13 cellular contexts compared by ENCODE assay signal in genomic region chr6:148657053-148657452, GRCh38.
A peak's percentile ranks its signal among the peaks of the same experiment; 100 is the strongest.
DNase-seq lines count a peak whose midpoint lies in the region; ATAC-seq, FAIRE-seq and TF ChIP-seq lines count a peak whose summit lies in the region.
"Had no signal": no experiment of that assay in that cellular context is flagged by ENCODE, and none has a peak within 500 bp of the region (broad histone marks: within the 10 kb centered on the region; RNA-seq: fewer than 3 reads in every experiment).

No MANE protein-coding gene starts in this region.

- ATAC-seq in GM12878: peak; percentile 61
- ATAC-seq in lower lobe of right lung: peak; percentile 90 to 96
- no peak for ATAC-seq in GM19023 (IDR thresholded peaks at IDR 0.05; ENCODE audit: unreplicated experiment)
- no peak for ATAC-seq in activated T-helper 17 cell treated with anti-CD3 and anti-CD28 coated beads, Interleukin-2, amount 50 U/mL, for 72 hours (replicated peaks)
- ATAC-seq in GM21367 (IDR thresholded peaks at IDR 0.05; ENCODE audit: unreplicated experiment): no peak
- ATAC-seq: activated CD4-positive, CD25-positive, alpha-beta regulatory T cell treated with anti-CD3 and anti-CD28 coated beads, Interleukin-2, amount 50 U/mL, for 24 hours had no signal

- no peak for FAIRE-seq in GM12878 (lab: Jason Lieb, UNC)
- FAIRE-seq: endothelial cell of umbilical vein had no signal

- intact Hi-C loops in GM12878 (cut with micrococcal nuclease; ENCODE audit: unreplicated experiment) (no loop called here), lower lobe of right lung (cut with DNase I) (no loop called here)

- TF ChIP-seq RAD21 in GM12878 (IDR thresholded peaks at IDR 0.05; ENCODE audit: insufficient read depth, low read depth, low read length): no peak

- peaks cover 9% of the 10 kb centered on the region for H3K9me3 ChIP-seq in GM12878 (replicated peaks; ENCODE audit: control insufficient read depth, insufficient read depth, low read length)
- no peaks in the 10 kb centered on the region for H3K9me3 ChIP-seq in lower lobe of right lung

- no peak for TF ChIP-seq POLR2A in GM12878 (IDR thresholded peaks at IDR 0.05; ENCODE audit: low read depth, low read length)

- peaks cover 3% of the 10 kb centered on the region for H3K9me3 Mint-ChIP-seq in activated T-helper 17 cell treated with anti-CD3 and anti-CD28 coated beads, Interleukin-2, amount 50 U/mL, for 72 hours

- no peaks in the 10 kb centered on the region for H3K36me3 ChIP-seq in GM12878 (ENCODE audit: control insufficient read depth in 2 of 2, insufficient read depth in 2 of 2, low read length in 1 of 2)
- no peaks in the 10 kb centered on the region for H3K36me3 ChIP-seq in lower lobe of right lung

- H3K27me3 ChIP-seq in GM12878 (replicated peaks in 1 of 2; ENCODE audit: control insufficient read depth in 2 of 2, insufficient read depth in 2 of 2, low read length in 1 of 2) (no peaks in the 10 kb centered on the region), lower lobe of right lung (ENCODE audit: low read depth) (no peaks in the 10 kb centered on the region)

- H2AFZ ChIP-seq in GM12878 (ENCODE audit: control insufficient read depth, low read depth, low read length): no peak overlapping the region

- DNase-seq in AG09309 (ENCODE audit: low read depth) (peak; percentile 87), HS-5 (ENCODE audit: low read depth) (peak; percentile 49), GM12878 (ENCODE audit: low read depth, low spot score) (no peak), lower lobe of right lung (no peak), dedifferentiated amniotic fluid mesenchymal stem cell (ENCODE audit: extremely low spot score) (no peak)
- DNase-seq: activated naive CD4-positive, alpha-beta T cell treated with anti-CD3 and anti-CD28 coated beads for 36 hours; MM.1S had no signal

- H3K4me3 Mint-ChIP-seq in activated T-helper 17 cell treated with anti-CD3 and anti-CD28 coated beads, Interleukin-2, amount 50 U/mL, for 72 hours: no peak overlapping the region
- H3K4me3 Mint-ChIP-seq: activated naive CD4-positive, alpha-beta T cell treated with anti-CD3 and anti-CD28 coated beads for 36 hours had no signal

- in situ Hi-C loops in GM12878 (cut with MboI): no loop called here

- H3K4me3 ChIP-seq in AG09309 (ENCODE audit: control insufficient read depth, low read depth, low read length) (no peak overlapping the region), GM12878 (no peak overlapping the region), lower lobe of right lung (no peak overlapping the region)
- H3K4me3 ChIP-seq: skin epidermis had no signal

- SMC1A ChIA-PET in GM12878 (lab: Charles Lee; ENCODE audit: uncharacterized antibody, unreplicated experiment): no interaction called here

- no peak for TF ChIP-seq CTCF in AG09309 (IDR thresholded peaks at IDR 0.05; ENCODE audit: control insufficient read depth, insufficient read depth, low read depth, low read length, missing control alignments)
- TF ChIP-seq CTCF in GM12878 (IDR thresholded peaks at IDR 0.05 in 2 of 3, conservative IDR thresholded peaks at IDR 0.05 in 1 of 3; ENCODE audit: control insufficient read depth in 2 of 3, extremely low read depth in 1 of 3, insufficient read depth in 1 of 3, low read depth in 3 of 3, low read length in 3 of 3): no peak
- no peak for TF ChIP-seq CTCF in lower lobe of right lung (IDR thresholded peaks at IDR 0.05)

- no peak overlapping the region for H3K4me2 ChIP-seq in GM12878 (ENCODE audit: control insufficient read depth, insufficient read depth)

- CTCF ChIA-PET in GM12878 (lab: Yijun Ruan, JAX): no interaction called here

- H4K20me1 ChIP-seq in GM12878 (ENCODE audit: control insufficient read depth, insufficient read depth): no peaks in the 10 kb centered on the region

- no peaks in the 10 kb centered on the region for H3K79me2 ChIP-seq in GM12878 (ENCODE audit: control insufficient read depth, insufficient read depth, low read length)

- H3K4me1 Mint-ChIP-seq in activated T-helper 17 cell treated with anti-CD3 and anti-CD28 coated beads, Interleukin-2, amount 50 U/mL, for 72 hours: no peaks in the 10 kb centered on the region

- RAD21 ChIA-PET in GM12878 (lab: Charles Lee; ENCODE audit: unreplicated experiment): no interaction called here

- no peak overlapping the region for H3K27ac Mint-ChIP-seq in activated T-helper 17 cell treated with anti-CD3 and anti-CD28 coated beads, Interleukin-2, amount 50 U/mL, for 72 hours
- H3K27ac Mint-ChIP-seq: activated naive CD4-positive, alpha-beta T cell treated with anti-CD3 and anti-CD28 coated beads for 36 hours had no signal

- WGBS in GM12878 (ENCODE audit: insufficient coverage, insufficient replicate concordance, low lambda C conversion rate, missing lambda C conversion rate): 42% methylated on average over 4 of the region's 4 CpGs

- no TSS peak for BruUV-seq in GM12878 (replicated peaks; lab: Mats Ljungman, UMichigan)

- peaks cover 7% of the 10 kb centered on the region for H3K27me3 Mint-ChIP-seq in activated T-helper 17 cell treated with anti-CD3 and anti-CD28 coated beads, Interleukin-2, amount 50 U/mL, for 72 hours

- H3K9ac ChIP-seq in GM12878 (ENCODE audit: control insufficient read depth, insufficient read depth, low read length): no peak overlapping the region

- no peaks in the 10 kb centered on the region for H3K36me3 Mint-ChIP-seq in activated T-helper 17 cell treated with anti-CD3 and anti-CD28 coated beads, Interleukin-2, amount 50 U/mL, for 72 hours (ENCODE audit: low read depth)

- H3K4me1 ChIP-seq in GM12878 (ENCODE audit: control insufficient read depth, insufficient read depth, low read length) (peaks cover 3% of the 10 kb centered on the region; the same call in 1 of the 2 replicates), lower lobe of right lung (peaks cover 8% of the 10 kb centered on the region)

- H3K27ac ChIP-seq in GM12878 (ENCODE audit: control insufficient read depth, insufficient read depth) (no peak overlapping the region), lower lobe of right lung (peak overlapping the region; percentile 25)

- POLR2A ChIA-PET in GM12878 (lab: Charles Lee): interaction anchor here (1.1 kb wide), 1 partner anchor 15 kb away, joined by 3 read pairs; no protein-coding TSS in a partner anchor

- no peak for TF ChIP-seq EP300 in GM12878 (IDR thresholded peaks at IDR 0.05; ENCODE audit: borderline replicate concordance in 1 of 2, control insufficient read depth in 1 of 2, low read depth in 2 of 2, low read length in 2 of 2)

TF ChIP-seq in GM12878, 131 proteins besides CTCF, POLR2A, EP300 and RAD21 (continues in another document):
- no peak for TF ChIP-seq RCOR1 (conservative IDR thresholded peaks at IDR 0.05; ENCODE audit: low read depth, low read length)
- TF ChIP-seq ZSCAN29 (IDR thresholded peaks at IDR 0.05): no peak
- TF ChIP-seq RUNX3 (IDR thresholded peaks at IDR 0.05; ENCODE audit: low read length): no peak
- no peak for TF ChIP-seq RBBP5 (conservative IDR thresholded peaks at IDR 0.05)
- TF ChIP-seq MEF2B (IDR thresholded peaks at IDR 0.05; ENCODE audit: partially characterized antibody, poor library complexity, severe bottlenecking): peak; percentile 52
- no peak for TF ChIP-seq STAT1 (conservative IDR thresholded peaks at IDR 0.05)
- TF ChIP-seq WRNIP1 (IDR thresholded peaks at IDR 0.05; ENCODE audit: borderline replicate concordance, low read depth, low read length): no peak
- TF ChIP-seq BCL3 (IDR thresholded peaks at IDR 0.05; ENCODE audit: borderline replicate concordance, insufficient read depth, low read depth, low read length, poor library complexity, severe bottlenecking): no peak
- TF ChIP-seq IKZF1 (conservative IDR thresholded peaks at IDR 0.05): no peak
- no peak for TF ChIP-seq SKIL (IDR thresholded peaks at IDR 0.05; ENCODE audit: low read depth, poor library complexity, severe bottlenecking)
- TF ChIP-seq ETV6 (conservative IDR thresholded peaks at IDR 0.05 in 1 of 2, IDR thresholded peaks at IDR 0.05 in 1 of 2; ENCODE audit: borderline replicate concordance in 1 of 2, low read depth in 1 of 2): no peak
- TF ChIP-seq NRF1 (conservative IDR thresholded peaks at IDR 0.05; ENCODE audit: low read depth, low read length): no peak
- no peak for TF ChIP-seq POU2F2 (IDR thresholded peaks at IDR 0.05; ENCODE audit: borderline replicate concordance, low read depth, low read length)
- no peak for TF ChIP-seq POLR2AphosphoS5 (IDR thresholded peaks at IDR 0.05; ENCODE audit: low read length)

Comparison
In these comparisons a context has a peak if more than half of its experiments do, and no peak if none do; other contexts are left out.
1. DNase-seq: peak in AG09309 (single experiment) and HS-5 (single experiment); none in GM12878 (single experiment), lower lobe of right lung (single experiment) and dedifferentiated amniotic fluid mesenchymal stem cell (single experiment).
2. ATAC-seq: peak in GM12878 (single experiment) and lower lobe of right lung (2 of 2); none in GM19023 (single experiment), activated T-helper 17 cell treated with anti-CD3 and anti-CD28 coated beads, Interleukin-2, amount 50 U/mL, for 72 hours (single experiment) and GM21367 (single experiment).